In the genomic region with DNA sequence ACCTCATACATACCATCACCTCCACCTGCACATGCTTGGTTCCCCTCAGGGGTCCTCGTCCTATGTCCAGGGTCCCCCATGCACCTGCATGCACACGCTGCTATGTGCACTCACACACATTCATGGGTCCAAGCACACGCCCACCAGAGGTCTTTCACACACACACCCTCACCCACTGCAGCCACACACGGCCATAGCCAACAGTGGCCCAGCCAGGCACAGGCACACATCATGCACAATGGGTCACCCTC, we compare ENCODE assay signal across 8 cellular contexts. TPM values are rescaled to one million over a fixed set of nuclear protein-coding genes. Genes with fewer than 3 reads are reported as not detected.
DNase-seq lines count a peak whose midpoint lies in the region; ATAC-seq and TF ChIP-seq lines count a peak whose summit lies in the region.

No MANE protein-coding gene starts in this region.

- H3K4me3 ChIP-seq in choroid plexus epithelial cell (ENCODE audit: low read depth, low read length) (peak overlapping the region; percentile 62), muscle layer of colon (ENCODE audit: low read depth in 1 of 2, low read length in 2 of 2) (peak overlapping the region; percentile 79 to 98), upper lobe of right lung (peak overlapping the region; percentile 60)

- peaks cover 81% of the 10 kb centered on the region for H3K27me3 Mint-ChIP-seq in activated naive CD4-positive, alpha-beta T cell treated with anti-CD3 and anti-CD28 coated beads, Interleukin-2, amount 10 ng/mL, durations not matched to agents 7 days and 5 days

- peaks cover 65% of the 10 kb centered on the region for H3K4me1 ChIP-seq in muscle layer of colon (ENCODE audit: insufficient read depth, low read length)
- peaks cover 28% of the 10 kb centered on the region for H3K4me1 ChIP-seq in upper lobe of right lung

- H3K27ac Mint-ChIP-seq in activated naive CD4-positive, alpha-beta T cell treated with anti-CD3 and anti-CD28 coated beads, Interleukin-2, amount 10 ng/mL, durations not matched to agents 7 days and 5 days = no peak overlapping the region

- no peak for TF ChIP-seq CTCF in choroid plexus epithelial cell (conservative IDR thresholded peaks at IDR 0.05; ENCODE audit: low read depth, low read length)
- no peak for TF ChIP-seq CTCF in upper lobe of right lung (IDR thresholded peaks at IDR 0.05)

- CTCF ChIA-PET in activated naive CD4-positive, alpha-beta T cell treated with anti-CD3 and anti-CD28 coated beads, Interleukin-2, amount 10 ng/mL, durations not matched to agents 7 days and 5 days (lab: Charles Lee) = interaction anchor here (1.3 kb wide), 1 partner anchor 187 kb away, joined by 3 read pairs; no protein-coding TSS in a partner anchor

- H3K27ac ChIP-seq in muscle layer of colon (ENCODE audit: low read depth, low read length) (peak overlapping the region; percentile 92), upper lobe of right lung (no peak overlapping the region)

- H3K36me3 ChIP-seq in muscle layer of colon (ENCODE audit: insufficient read depth, low read length) = no peaks in the 10 kb centered on the region
- H3K36me3 ChIP-seq in upper lobe of right lung = no peaks in the 10 kb centered on the region

- no peak for DNase-seq in activated naive CD4-positive, alpha-beta T cell treated with anti-CD3 and anti-CD28 coated beads, Interleukin-2, amount 10 ng/mL, durations not matched to agents 7 days and 5 days
- no peak for DNase-seq in activated naive CD4-positive, alpha-beta T cell treated with anti-CD3 and anti-CD28 coated beads, Interleukin-2, amount 50 U/mL, for 16 hours
- DNase-seq in choroid plexus epithelial cell (ENCODE audit: low read depth) = no peak
- no peak for DNase-seq in upper lobe of right lung
- DNase-seq in DMS 273 (lab: John Stamatoyannopoulos, UW; ENCODE audit: unreplicated experiment) = no peak
- DNase-seq in NCI-H2171 (lab: John Stamatoyannopoulos, UW) = no peak

- peak overlapping the region; percentile 44 for H3K9ac ChIP-seq in muscle layer of colon (ENCODE audit: low read length)

- H3K4me1 Mint-ChIP-seq in activated naive CD4-positive, alpha-beta T cell treated with anti-CD3 and anti-CD28 coated beads, Interleukin-2, amount 10 ng/mL, durations not matched to agents 7 days and 5 days = peaks cover 14% of the 10 kb centered on the region

- H3K36me3 Mint-ChIP-seq in activated naive CD4-positive, alpha-beta T cell treated with anti-CD3 and anti-CD28 coated beads, Interleukin-2, amount 10 ng/mL, durations not matched to agents 7 days and 5 days = no peaks in the 10 kb centered on the region

- no peaks in the 10 kb centered on the region for H3K9me3 Mint-ChIP-seq in activated naive CD4-positive, alpha-beta T cell treated with anti-CD3 and anti-CD28 coated beads, Interleukin-2, amount 10 ng/mL, durations not matched to agents 7 days and 5 days

- H3K4me3 Mint-ChIP-seq in activated naive CD4-positive, alpha-beta T cell treated with anti-CD3 and anti-CD28 coated beads, Interleukin-2, amount 10 ng/mL, durations not matched to agents 7 days and 5 days = peak overlapping the region; percentile 69

- intact Hi-C loops in upper lobe of right lung (cut with DNase I) = no loop called here

- H3K9me3 ChIP-seq in muscle layer of colon (ENCODE audit: low read length) (no peaks in the 10 kb centered on the region), upper lobe of right lung (no peaks in the 10 kb centered on the region)

- ATAC-seq in upper lobe of right lung (no peak), HG03108 (IDR thresholded peaks at IDR 0.05; ENCODE audit: unreplicated experiment) (no peak)

- H3K27me3 ChIP-seq in muscle layer of colon (ENCODE audit: control insufficient read depth in 1 of 2, insufficient read depth in 2 of 2, low read length in 2 of 2) = no peaks in the 10 kb centered on the region
- H3K27me3 ChIP-seq in upper lobe of right lung = no peaks in the 10 kb centered on the region

RNA-seq across cellular contexts. Expression of gene SDC3, which starts 1.2 kb away (rescaled TPM):
- total RNA-seq in upper lobe of right lung = 39.4 TPM
